In genomic region chr3:128194843-128195242, GRCh38 we compare ENCODE assay signal across 13 cellular contexts.
"Had no signal": no experiment of that assay in that cellular context is flagged by ENCODE, and none has a peak within 500 bp of the region (broad histone marks: within the 10 kb centered on the region; RNA-seq: fewer than 3 reads in every experiment).

No MANE protein-coding gene starts in this region.

- DNase-seq: activated CD4-positive, alpha-beta T cell treated with anti-CD3 and anti-CD28 coated beads, Interleukin-2, amount 50 U/mL, for 1 hour; activated CD4-positive, CD25-positive, alpha-beta regulatory T cell; activated naive CD4-positive, alpha-beta T cell treated with anti-CD3 and anti-CD28 coated beads, Interleukin-2, amount 50 U/mL, for 16 hours; activated T-cell treated with anti-CD3 and anti-CD28 coated beads, Interleukin-2, amount 50 U/mL, for 1 hour; adrenal gland; cerebellar nuclear complex; glutamatergic neuron; naive thymus-derived CD4-positive, alpha-beta T cell; spleen; stimulated activated CD4-positive, alpha-beta T cell treated with anti-CD3 and anti-CD28 coated beads, Interleukin-1b, Interleukin-23, amount 100 ng/mL, for 48 hours; T-helper 17 cell; tibial artery had no signal

- H3K9me3 ChIP-seq: adrenal gland, neutrophil, spleen, tibial artery had no signal

- H3K27ac ChIP-seq: neutrophil, tibial artery had no signal

- H3K4me1 ChIP-seq: adrenal gland had no signal

- H3K27me3 ChIP-seq: adrenal gland, neutrophil, spleen, tibial artery had no signal

- H3K4me3 ChIP-seq: adrenal gland, spleen, tibial artery had no signal

- H3K36me3 ChIP-seq: adrenal gland, neutrophil, tibial artery had no signal
